Comparison of ENCODE assay signal across 17 cellular contexts in genomic region chr7:31368620-31369019, GRCh38. TPM values are rescaled to one million over a fixed set of nuclear protein-coding genes. Genes with fewer than 3 reads are reported as not detected.
"Had no signal": no experiment of that assay in that cellular context is flagged by ENCODE, and none has a peak within 500 bp of the region (broad histone marks: within the 10 kb centered on the region; RNA-seq: fewer than 3 reads in every experiment).

No MANE protein-coding gene starts in this region.

- DNase-seq: activated B cell treated with CpG ODN at 0.5 μM for 24 hours; activated CD4-positive, alpha-beta T cell treated with anti-CD3 and anti-CD28 coated beads, Interleukin-2, amount 10 ng/mL, durations not matched to agents 24 days and 14 days; activated CD8-positive, alpha-beta memory T cell treated with anti-CD3 and anti-CD28 coated beads for 24 hours; activated naive CD4-positive, alpha-beta T cell; anterior cingulate cortex; brain microvascular endothelial cell; effector memory CD4-positive, alpha-beta T cell; foreskin keratinocyte; head of caudate nucleus; lower lobe of right lung; right lobe of liver; stimulated activated naive CD8-positive, alpha-beta T cell treated with anti-CD3 and anti-CD28 coated beads, Interleukin-15, Interleukin-2, amounts not matched to agents 100 U/mL and 50 U/mL, for 24 hours; T-helper 2 cell; trophoblast cell had no signal

- H3K27ac Mint-ChIP-seq: activated B cell treated with CpG ODN at 0.5 μM for 24 hours; activated CD4-positive, alpha-beta T cell treated with anti-CD3 and anti-CD28 coated beads, Interleukin-2, amount 10 ng/mL, durations not matched to agents 24 days and 14 days; mesothelial cell of epicardium had no signal

- H3K36me3 Mint-ChIP-seq: mesothelial cell of epicardium had no signal

- H3K27me3 Mint-ChIP-seq: activated B cell treated with CpG ODN at 0.5 μM for 24 hours; activated CD4-positive, alpha-beta T cell treated with anti-CD3 and anti-CD28 coated beads, Interleukin-2, amount 10 ng/mL, durations not matched to agents 24 days and 14 days had no signal

- H3K4me1 Mint-ChIP-seq: activated B cell treated with CpG ODN at 0.5 μM for 24 hours; activated CD4-positive, alpha-beta T cell treated with anti-CD3 and anti-CD28 coated beads, Interleukin-2, amount 10 ng/mL, durations not matched to agents 24 days and 14 days; mesothelial cell of epicardium had no signal

- H3K9me3 Mint-ChIP-seq: activated B cell treated with CpG ODN at 0.5 μM for 24 hours; activated CD4-positive, alpha-beta T cell treated with anti-CD3 and anti-CD28 coated beads, Interleukin-2, amount 10 ng/mL, durations not matched to agents 24 days and 14 days; mesothelial cell of epicardium had no signal

- H3K4me3 Mint-ChIP-seq: activated B cell treated with CpG ODN at 0.5 μM for 24 hours; activated CD4-positive, alpha-beta T cell treated with anti-CD3 and anti-CD28 coated beads, Interleukin-2, amount 10 ng/mL, durations not matched to agents 24 days and 14 days; mesothelial cell of epicardium had no signal

RNA-seq across cellular contexts. Expression of gene NEUROD6, which starts 28.1 kb away (rescaled TPM):
- total RNA-seq: activated B cell treated with CpG ODN at 0.5 μM for 24 hours; activated CD4-positive, alpha-beta T cell treated with anti-CD3 and anti-CD28 coated beads, Interleukin-2, amount 10 ng/mL, durations not matched to agents 24 days and 14 days; foreskin keratinocyte; lower lobe of right lung; mesothelial cell of epicardium; osteocyte; pulmonary artery endothelial cell; right lobe of liver had no signal
